8 cellular contexts compared by ENCODE assay signal in genomic region chr19:29596885-29597525, GRCh38. TPM values are rescaled to one million over a fixed set of nuclear protein-coding genes. Genes with fewer than 3 reads are reported as not detected.
A peak's percentile ranks its signal among the peaks of the same experiment; 100 is the strongest.
DNase-seq lines count a peak whose midpoint lies in the region; ATAC-seq, FAIRE-seq and TF ChIP-seq lines count a peak whose summit lies in the region.

No MANE protein-coding gene starts in this region.

- H2BK15ac ChIP-seq in mesendoderm (replicated peaks; ENCODE audit: low read depth), result no peak overlapping the region

- H3K4ac ChIP-seq in mesendoderm (ENCODE audit: low read depth, low read length), result no peak overlapping the region

- H3K56ac ChIP-seq in mesendoderm (ENCODE audit: low read length), result no peak overlapping the region

- no peak overlapping the region for H4K8ac ChIP-seq in mesendoderm (ENCODE audit: low read depth, low read length)

- FAIRE-seq in GM12892 (lab: Jason Lieb, UNC), result no peak

- no peak overlapping the region for H3K27ac ChIP-seq in mesendoderm (ENCODE audit: low read depth, low read length)

- no peaks in the 10 kb centered on the region for H3K27me3 ChIP-seq in mesendoderm (ENCODE audit: insufficient read depth, low read length, poor library complexity)

- no peak overlapping the region for H2BK5ac ChIP-seq in mesendoderm (ENCODE audit: low read length)

- H3K23ac ChIP-seq in mesendoderm (ENCODE audit: low read length), result no peak overlapping the region

- peak; percentile 64 for DNase-seq in Daoy (ENCODE audit: low read depth)
- DNase-seq in NCI-H1092 (lab: John Stamatoyannopoulos, UW), result peak; percentile 32
- DNase-seq in SW480 (ENCODE audit: low spot score), result peak; percentile 71
- DNase-seq in mesendoderm, result peak; percentile 32
- DNase-seq in activated CD8-positive, alpha-beta memory T cell treated with anti-CD3 and anti-CD28 coated beads, Interleukin-2, amount 50 U/mL, for 4 hours, result no peak
- DNase-seq in activated CD4-positive, alpha-beta T cell treated with anti-CD3 and anti-CD28 coated beads for 4 hours, result no peak
- DNase-seq in GM12892 (ENCODE audit: insufficient read length), result no peak

- H3K36me3 ChIP-seq in mesendoderm (ENCODE audit: control insufficient read depth, insufficient read depth, low read length), result no peaks in the 10 kb centered on the region

- H3K9ac ChIP-seq in mesendoderm (ENCODE audit: low read length), result no peak overlapping the region

- TF ChIP-seq POLR2A in GM12892 (IDR thresholded peaks at IDR 0.05; ENCODE audit: low read depth, low read length), result no peak

- WGBS in mesendoderm (ENCODE audit: extremely low coverage, insufficient coverage, low lambda C conversion rate), result no CpG with 5 or more reads among the region's 9 CpGs

- H3K79me1 ChIP-seq in mesendoderm (ENCODE audit: low read length), result no peaks in the 10 kb centered on the region

- H3K79me2 ChIP-seq in mesendoderm (ENCODE audit: control insufficient read depth, insufficient read depth, low read length), result no peaks in the 10 kb centered on the region

- H2AK5ac ChIP-seq in mesendoderm (ENCODE audit: low read length), result no peak overlapping the region

- H4K5ac ChIP-seq in mesendoderm (ENCODE audit: low read length), result no peak overlapping the region

- ATAC-seq in GM21390 (IDR thresholded peaks at IDR 0.05; ENCODE audit: unreplicated experiment), result no peak

- no peak overlapping the region for H3K18ac ChIP-seq in mesendoderm (ENCODE audit: low read length)

- H3K4me3 ChIP-seq in mesendoderm (ENCODE audit: low read length), result no peak overlapping the region

- H2BK120ac ChIP-seq in mesendoderm (ENCODE audit: low read depth, low read length), result no peak overlapping the region

- H3K4me2 ChIP-seq in mesendoderm (ENCODE audit: low read length), result no peak overlapping the region

- peaks cover 3% of the 10 kb centered on the region for H3K4me1 ChIP-seq in mesendoderm (ENCODE audit: control insufficient read depth, low read depth, low read length)

RNA-seq across cellular contexts. Expression of gene POP4, which starts 9.1 kb away (rescaled TPM):
- 129 and 169 TPM in 2 replicates for total RNA-seq in Daoy (2014; rRNA removed; shearing (Covaris generic))
- polyA plus RNA-seq in mesendoderm (2013, experiment 1 of 2), result 64.2 TPM
- polyA plus RNA-seq in mesendoderm (2013, experiment 2 of 2), result 63.7 TPM
- 65.9 TPM for polyA plus RNA-seq in GM12892 (2012; ENCODE audit: missing spikeins)

Comparison
In these comparisons a context has a peak if more than half of its experiments do, and no peak if none do; other contexts are left out.
1. DNase-seq: peak in Daoy (single experiment), NCI-H1092 (single experiment), SW480 (single experiment) and mesendoderm (single experiment); none in activated CD8-positive, alpha-beta memory T cell treated with anti-CD3 and anti-CD28 coated beads, Interleukin-2, amount 50 U/mL, for 4 hours (single experiment), activated CD4-positive, alpha-beta T cell treated with anti-CD3 and anti-CD28 coated beads for 4 hours (0 of 2) and GM12892 (single experiment).